In the genomic region with DNA sequence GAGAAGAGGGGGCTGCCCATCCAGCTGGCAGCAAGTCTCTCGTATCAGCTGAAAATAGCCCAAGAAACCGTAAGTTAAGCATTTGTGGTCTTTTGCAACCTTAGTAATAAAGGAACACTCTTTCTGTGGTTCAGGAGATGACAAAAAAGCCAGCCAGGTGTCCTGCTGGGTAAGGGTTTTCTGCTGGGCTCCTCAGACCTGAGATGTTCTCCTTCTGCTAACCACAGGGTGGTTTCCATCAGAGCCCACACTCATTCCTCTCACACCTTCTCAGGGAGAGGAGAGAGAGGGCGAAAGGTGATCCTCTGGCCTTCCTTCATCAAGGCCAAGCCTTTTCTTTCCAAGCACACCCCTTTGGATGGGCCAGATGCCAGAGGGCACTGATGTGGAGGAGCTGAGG, we compare ENCODE assay signal across 13 cellular contexts.
DNase-seq lines count a peak whose midpoint lies in the region; ATAC-seq and TF ChIP-seq lines count a peak whose summit lies in the region.
"Had no signal": no experiment of that assay in that cellular context is flagged by ENCODE, and none has a peak within 500 bp of the region (broad histone marks: within the 10 kb centered on the region; RNA-seq: fewer than 3 reads in every experiment).

No MANE protein-coding gene starts in this region.

- H3K79me2 ChIP-seq in DND-41 (ENCODE audit: insufficient read depth, low read length), result no peaks in the 10 kb centered on the region

- no peak overlapping the region for H3K4me2 ChIP-seq in DND-41 (ENCODE audit: insufficient read depth, low read length)

- H3K4me3 ChIP-seq in DND-41 (ENCODE audit: low read depth in 1 of 2, low read length in 2 of 2) (no peak overlapping the region), brain microvascular endothelial cell (ENCODE audit: low read depth, low read length) (no peak overlapping the region)
- H3K4me3 ChIP-seq: breast epithelium had no signal

- H3K27ac ChIP-seq in DND-41 (ENCODE audit: low read length), result no peak overlapping the region
- H3K27ac ChIP-seq in brain microvascular endothelial cell, result no peak overlapping the region
- H3K27ac ChIP-seq: breast epithelium had no signal

- peaks cover 5% of the 10 kb centered on the region for H3K27me3 ChIP-seq in DND-41 (ENCODE audit: insufficient read depth, low read length, poor library complexity)
- no peaks in the 10 kb centered on the region for H3K27me3 ChIP-seq in brain microvascular endothelial cell (replicated peaks)
- H3K27me3 ChIP-seq: breast epithelium had no signal

- H3K4me1 ChIP-seq in DND-41 (ENCODE audit: insufficient read depth, low read length), result no peaks in the 10 kb centered on the region
- H3K4me1 ChIP-seq: breast epithelium had no signal

- no peak overlapping the region for H2AFZ ChIP-seq in DND-41 (ENCODE audit: low read depth, low read length)

- H3K9ac ChIP-seq in DND-41 (ENCODE audit: low read depth, low read length), result no peak overlapping the region

- no peak for TF ChIP-seq CTCF in DND-41 (IDR thresholded peaks at IDR 0.05; ENCODE audit: borderline replicate concordance, extremely low read depth, low read length, poor library complexity, severe bottlenecking)
- no peak for TF ChIP-seq CTCF in brain microvascular endothelial cell (IDR thresholded peaks at IDR 0.05; ENCODE audit: low read depth, low read length, missing control alignments)

- in situ Hi-C loops in brain microvascular endothelial cell (cut with HindIII; ENCODE audit: low pct_ligation_motif_present, low sequenced_read_pairs), result no loop called here

- H3K36me3 ChIP-seq in DND-41 (ENCODE audit: insufficient read depth, low read length) (no peaks in the 10 kb centered on the region), brain microvascular endothelial cell (replicated peaks) (no peaks in the 10 kb centered on the region)
- H3K36me3 ChIP-seq: breast epithelium had no signal

- DNase-seq in DND-41, result no peak
- DNase-seq in stimulated activated CD4-positive, alpha-beta T cell treated with anti-CD3 and anti-CD28 coated beads, Interleukin-4, amount 100 ng/mL, for 1 hour, result no peak
- DNase-seq in inferior parietal cortex (ENCODE audit: extremely low spot score), result no peak
- DNase-seq in brain microvascular endothelial cell, result no peak
- DNase-seq: activated B cell treated with CpG ODN at 0.5 μM for 24 hours, MV-4-11, NCI-H510A, posterior cingulate gyrus had no signal

- H4K20me1 ChIP-seq in DND-41 (ENCODE audit: insufficient read depth, low read length), result no peaks in the 10 kb centered on the region

- peak; percentile 24; the same call in 1 of the 3 replicates for ATAC-seq in DND-41 (ENCODE audit: insufficient read depth, low read depth)
- ATAC-seq in GM19025 (IDR thresholded peaks at IDR 0.05; ENCODE audit: low read depth, unreplicated experiment), result peak; percentile 58
- peak; percentile 66 for ATAC-seq in HG02588 (IDR thresholded peaks at IDR 0.05; ENCODE audit: unreplicated experiment)
- peak; percentile 50 for ATAC-seq in HG03378 (IDR thresholded peaks at IDR 0.05; ENCODE audit: unreplicated experiment)
- ATAC-seq in esophagus mucosa, result no peak

- no peaks in the 10 kb centered on the region for H3K9me3 ChIP-seq in DND-41 (ENCODE audit: insufficient read depth, low read length, severe bottlenecking)
- H3K9me3 ChIP-seq: breast epithelium had no signal
